Comparison of ENCODE assay signal across 24 cellular contexts in genomic region chr19:7638802-7639465, GRCh38. TPM values are rescaled to one million over a fixed set of nuclear protein-coding genes. Genes with fewer than 3 reads are reported as not detected.
DNase-seq lines count a peak whose midpoint lies in the region; ATAC-seq and TF ChIP-seq lines count a peak whose summit lies in the region.
"Had no signal": no experiment of that assay in that cellular context is flagged by ENCODE, and none has a peak within 500 bp of the region (broad histone marks: within the 10 kb centered on the region; RNA-seq: fewer than 3 reads in every experiment).

No MANE protein-coding gene starts in this region.

- ATAC-seq in activated T-cell treated with anti-CD3 and anti-CD28 coated beads, Interleukin-2, amount 50 U/mL, for 4 hours = no peak
- no peak for ATAC-seq in aorta (ENCODE audit: low FRiP score)
- ATAC-seq: effector memory CD8-positive, alpha-beta T cell; right lobe of liver; stimulated activated memory B cell treated with anti-CD40 and anti-IgM and Interleukin-4, amounts not matched to agents 10 μg/mL and 1 μg/mL and 100 μg/mL, for 72 hours had no signal

- no peak overlapping the region for H3K27ac ChIP-seq in aorta (ENCODE audit: low read depth in 1 of 2, low read length in 2 of 2)
- H3K27ac ChIP-seq: ascending aorta, ovary, testis had no signal

- H3K4me3 Mint-ChIP-seq in activated T-cell treated with anti-CD3 and anti-CD28 coated beads, Interleukin-2, amount 50 U/mL, for 4 hours = peak overlapping the region; percentile 61
- peak overlapping the region; percentile 9 to 59 (median 52) for H3K4me3 Mint-ChIP-seq in IgD-negative memory B cell
- peak overlapping the region; percentile 24 for H3K4me3 Mint-ChIP-seq in activated T-helper 2 cell treated with anti-CD3 and anti-CD28 coated beads, Interferon-gamma antibody, Interleukin-2, Interleukin-4, amounts not matched to agents 10 μg/mL and 5 μg/mL and 100 μg/mL, durations not matched to agents 14 hours and 24 hours and 36 hours (ENCODE audit: low read depth)
- H3K4me3 Mint-ChIP-seq in nephron progenitor cell = peak overlapping the region; percentile 63

- intact Hi-C loops in activated T-helper 2 cell treated with anti-CD3 and anti-CD28 coated beads, Interferon-gamma antibody, Interleukin-2, Interleukin-4, amounts not matched to agents 10 μg/mL and 5 μg/mL and 100 μg/mL, durations not matched to agents 14 hours and 24 hours and 36 hours (cut with micrococcal nuclease) = no loop called here
- intact Hi-C loops in aorta (cut with DNase I) = no loop called here

- no peaks in the 10 kb centered on the region for H3K4me1 ChIP-seq in aorta (ENCODE audit: control insufficient read depth in 1 of 2, insufficient read depth in 2 of 2, low read length in 2 of 2)
- H3K4me1 ChIP-seq: ascending aorta, testis had no signal

- H3K27ac Mint-ChIP-seq in IgD-negative memory B cell = peak overlapping the region in 1 of 3 donors; percentile 20
- no peak overlapping the region for H3K27ac Mint-ChIP-seq in activated T-helper 2 cell treated with anti-CD3 and anti-CD28 coated beads, Interferon-gamma antibody, Interleukin-2, Interleukin-4, amounts not matched to agents 10 μg/mL and 5 μg/mL and 100 μg/mL, durations not matched to agents 14 hours and 24 hours and 36 hours
- H3K27ac Mint-ChIP-seq in nephron progenitor cell = peak overlapping the region; percentile 71

- H3K4me3 ChIP-seq in aorta (ENCODE audit: low read length in 2 of 2) = no peak overlapping the region
- H3K4me3 ChIP-seq: ascending aorta, ovary, right lobe of liver, testis had no signal

- H3K27me3 ChIP-seq in aorta (ENCODE audit: control insufficient read depth in 1 of 2, insufficient read depth in 2 of 2, low read length in 1 of 2) = no peaks in the 10 kb centered on the region
- H3K27me3 ChIP-seq: ascending aorta, ovary, right lobe of liver, testis had no signal

- no peaks in the 10 kb centered on the region for H3K27me3 Mint-ChIP-seq in activated T-cell treated with anti-CD3 and anti-CD28 coated beads, Interleukin-2, amount 50 U/mL, for 4 hours (ENCODE audit: low read depth)
- H3K27me3 Mint-ChIP-seq in IgD-negative memory B cell = no peaks in the 10 kb centered on the region
- no peaks in the 10 kb centered on the region for H3K27me3 Mint-ChIP-seq in activated T-helper 2 cell treated with anti-CD3 and anti-CD28 coated beads, Interferon-gamma antibody, Interleukin-2, Interleukin-4, amounts not matched to agents 10 μg/mL and 5 μg/mL and 100 μg/mL, durations not matched to agents 14 hours and 24 hours and 36 hours (ENCODE audit: low read depth)
- H3K27me3 Mint-ChIP-seq in nephron progenitor cell (ENCODE audit: low read depth, poor library complexity) = peaks cover 32% of the 10 kb centered on the region
- H3K27me3 Mint-ChIP-seq: effector memory CD8-positive, alpha-beta T cell; stimulated activated memory B cell treated with anti-CD40 and anti-IgM and Interleukin-4, amounts not matched to agents 10 μg/mL and 1 μg/mL and 100 μg/mL, for 72 hours had no signal

- H3K36me3 ChIP-seq in aorta (ENCODE audit: control insufficient read depth in 1 of 2, insufficient read depth in 2 of 2, low read length in 1 of 2) = no peaks in the 10 kb centered on the region
- H3K36me3 ChIP-seq: ascending aorta, ovary, right lobe of liver had no signal

- no peaks in the 10 kb centered on the region for H3K9me3 ChIP-seq in aorta (ENCODE audit: control insufficient read depth, low read length)
- H3K9me3 ChIP-seq: ascending aorta, ovary, right lobe of liver, testis had no signal

- peaks cover 3% of the 10 kb centered on the region for H3K36me3 Mint-ChIP-seq in activated T-cell treated with anti-CD3 and anti-CD28 coated beads, Interleukin-2, amount 50 U/mL, for 4 hours (ENCODE audit: insufficient read depth)
- H3K36me3 Mint-ChIP-seq in IgD-negative memory B cell (peaks cover 1% of the 10 kb centered on the region), nephron progenitor cell (ENCODE audit: low read depth) (no peaks in the 10 kb centered on the region)
- H3K36me3 Mint-ChIP-seq in activated T-helper 2 cell treated with anti-CD3 and anti-CD28 coated beads, Interferon-gamma antibody, Interleukin-2, Interleukin-4, amounts not matched to agents 10 μg/mL and 5 μg/mL and 100 μg/mL, durations not matched to agents 14 hours and 24 hours and 36 hours (ENCODE audit: low read depth) = peaks cover 14% of the 10 kb centered on the region

- DNase-seq in activated T-cell treated with anti-CD3 and anti-CD28 coated beads, Interleukin-2, amount 50 U/mL, for 4 hours = no peak
- DNase-seq in activated T-cell treated with anti-CD3 and anti-CD28 coated beads, Interleukin-2, amount 50 U/mL, for 48 hours = no peak
- DNase-seq in activated T-helper 2 cell treated with anti-CD3 and anti-CD28 coated beads, Interferon-gamma antibody, Interleukin-2, Interleukin-4, amounts not matched to agents 10 μg/mL and 5 μg/mL and 100 μg/mL, durations not matched to agents 14 hours and 24 hours and 36 hours (ENCODE audit: low spot score) = no peak
- no peak for DNase-seq in nephron progenitor cell
- DNase-seq in Kasumi-1 (lab: John Stamatoyannopoulos, UW) = no peak
- no peak for DNase-seq in kidney glomerular epithelial cell (lab: John Stamatoyannopoulos, UW)
- DNase-seq in aorta = no peak
- DNase-seq: activated effector memory CD4-positive, alpha-beta T cell treated with anti-CD3 and anti-CD28 coated beads, Interleukin-2, amount 50 U/mL, for 16 hours; cerebellar nuclear complex; effector memory CD8-positive, alpha-beta T cell; head of caudate nucleus; MM.1S; NCI-H187; NCI-H446 treated with DMSO at 0.1 percent for 48 hours; ovary; right lobe of liver; SW 1271; testis had no signal

- 60 to 70% methylated on average over 12 of the region's 12 CpGs for WGBS in aorta, 2 donors

- no peaks in the 10 kb centered on the region for H3K9me3 Mint-ChIP-seq in activated T-cell treated with anti-CD3 and anti-CD28 coated beads, Interleukin-2, amount 50 U/mL, for 4 hours
- H3K9me3 Mint-ChIP-seq in IgD-negative memory B cell (peaks cover 0 to 2% (median 0%) of the 10 kb centered on the region in 3 donors), nephron progenitor cell (no peaks in the 10 kb centered on the region)
- no peaks in the 10 kb centered on the region for H3K9me3 Mint-ChIP-seq in activated T-helper 2 cell treated with anti-CD3 and anti-CD28 coated beads, Interferon-gamma antibody, Interleukin-2, Interleukin-4, amounts not matched to agents 10 μg/mL and 5 μg/mL and 100 μg/mL, durations not matched to agents 14 hours and 24 hours and 36 hours
- H3K9me3 Mint-ChIP-seq: effector memory CD8-positive, alpha-beta T cell had no signal

- peaks cover 32% of the 10 kb centered on the region for H3K4me1 Mint-ChIP-seq in activated T-cell treated with anti-CD3 and anti-CD28 coated beads, Interleukin-2, amount 50 U/mL, for 4 hours (ENCODE audit: low read depth)
- H3K4me1 Mint-ChIP-seq in IgD-negative memory B cell = peaks cover 0 to 16% (median 14%) of the 10 kb centered on the region in 3 donors
- H3K4me1 Mint-ChIP-seq in activated T-helper 2 cell treated with anti-CD3 and anti-CD28 coated beads, Interferon-gamma antibody, Interleukin-2, Interleukin-4, amounts not matched to agents 10 μg/mL and 5 μg/mL and 100 μg/mL, durations not matched to agents 14 hours and 24 hours and 36 hours (ENCODE audit: low read depth) = peaks cover 14% of the 10 kb centered on the region
- H3K4me1 Mint-ChIP-seq in nephron progenitor cell = peaks cover 10% of the 10 kb centered on the region

- no peak for TF ChIP-seq CTCF in nephron progenitor cell (IDR thresholded peaks at IDR 0.05)

RNA-seq across cellular contexts. Expression of gene STXBP2, which starts 2.0 kb away (rescaled TPM):
- 100 to 1,000 TPM; 113 to 119 (median 114) TPM for total RNA-seq in activated T-cell treated with anti-CD3 and anti-CD28 coated beads, Interleukin-2, amount 50 U/mL, for 4 hours
- polyA plus RNA-seq in IgD-negative memory B cell (70.2 TPM), aorta (10 to 100 TPM; 11.4 to 27.4 TPM)
- total RNA-seq in activated T-helper 2 cell treated with anti-CD3 and anti-CD28 coated beads, Interferon-gamma antibody, Interleukin-2, Interleukin-4, amounts not matched to agents 10 μg/mL and 5 μg/mL and 100 μg/mL, durations not matched to agents 14 hours and 24 hours and 36 hours = 96.3 and 104 TPM in 2 replicates
- total RNA-seq in aorta = 10 to 100 TPM; 30.3 to 35.4 TPM

RNA-seq across cellular contexts. Expression of gene PCP2, which starts 5.4 kb away (rescaled TPM):
- under 1 TPM in 1 of 3 donors, not detected in 2; 0.37 TPM for total RNA-seq in activated T-cell treated with anti-CD3 and anti-CD28 coated beads, Interleukin-2, amount 50 U/mL, for 4 hours
- polyA plus RNA-seq in IgD-negative memory B cell (not detected), aorta (not detected)
- 1.2 and 1.6 TPM in 2 replicates for total RNA-seq in activated T-helper 2 cell treated with anti-CD3 and anti-CD28 coated beads, Interferon-gamma antibody, Interleukin-2, Interleukin-4, amounts not matched to agents 10 μg/mL and 5 μg/mL and 100 μg/mL, durations not matched to agents 14 hours and 24 hours and 36 hours
- total RNA-seq in aorta = not detected
- total RNA-seq: activated CD8-positive, alpha-beta memory T cell treated with anti-CD3 and anti-CD28 coated beads for 36 hours; ascending aorta; liver had no signal

RNA-seq across cellular contexts. Expression of gene PET100, which starts 9.3 kb away (rescaled TPM):
- 100 to 1,000 TPM; 107 to 132 (median 128) TPM for total RNA-seq in activated T-cell treated with anti-CD3 and anti-CD28 coated beads, Interleukin-2, amount 50 U/mL, for 4 hours
- 232 TPM for polyA plus RNA-seq in IgD-negative memory B cell
- 95.7 and 113 TPM in 2 replicates for total RNA-seq in activated T-helper 2 cell treated with anti-CD3 and anti-CD28 coated beads, Interferon-gamma antibody, Interleukin-2, Interleukin-4, amounts not matched to agents 10 μg/mL and 5 μg/mL and 100 μg/mL, durations not matched to agents 14 hours and 24 hours and 36 hours
- 10 to 100 TPM; 81.2 to 95.7 TPM for total RNA-seq in aorta
- 10 to 100 TPM; 67.6 to 96.4 TPM for polyA plus RNA-seq in aorta
- total RNA-seq: ascending aorta had no signal

RNA-seq across cellular contexts. Expression of gene XAB2, which starts 9.6 kb away (rescaled TPM):
- 10 to 100 TPM; 64.6 to 76.1 (median 67.2) TPM for total RNA-seq in activated T-cell treated with anti-CD3 and anti-CD28 coated beads, Interleukin-2, amount 50 U/mL, for 4 hours
- polyA plus RNA-seq in IgD-negative memory B cell = 9.7 TPM
- total RNA-seq in activated T-helper 2 cell treated with anti-CD3 and anti-CD28 coated beads, Interferon-gamma antibody, Interleukin-2, Interleukin-4, amounts not matched to agents 10 μg/mL and 5 μg/mL and 100 μg/mL, durations not matched to agents 14 hours and 24 hours and 36 hours = 43.0 and 44.3 TPM in 2 replicates
- 10 to 100 TPM; 25.4 to 34.1 TPM for total RNA-seq in aorta
- polyA plus RNA-seq in aorta = 10 to 100 TPM; 17.0 to 93.8 TPM

RNA-seq across cellular contexts. Expression of gene RETN, which starts 29.9 kb away (rescaled TPM):
- total RNA-seq in activated T-cell treated with anti-CD3 and anti-CD28 coated beads, Interleukin-2, amount 50 U/mL, for 4 hours = not detected
- polyA plus RNA-seq in IgD-negative memory B cell (not detected), aorta (1 to 10 TPM in 1 of 2 donors, not detected in 1; 2.6 TPM)
- total RNA-seq in activated T-helper 2 cell treated with anti-CD3 and anti-CD28 coated beads, Interferon-gamma antibody, Interleukin-2, Interleukin-4, amounts not matched to agents 10 μg/mL and 5 μg/mL and 100 μg/mL, durations not matched to agents 14 hours and 24 hours and 36 hours = not detected in 2 replicates
- total RNA-seq in aorta = not detected
- total RNA-seq: activated CD8-positive, alpha-beta memory T cell treated with anti-CD3 and anti-CD28 coated beads for 36 hours; ascending aorta; mucosa of gallbladder; testis had no signal
